ENCODE assay signal across 8 cellular contexts in the genomic region with DNA sequence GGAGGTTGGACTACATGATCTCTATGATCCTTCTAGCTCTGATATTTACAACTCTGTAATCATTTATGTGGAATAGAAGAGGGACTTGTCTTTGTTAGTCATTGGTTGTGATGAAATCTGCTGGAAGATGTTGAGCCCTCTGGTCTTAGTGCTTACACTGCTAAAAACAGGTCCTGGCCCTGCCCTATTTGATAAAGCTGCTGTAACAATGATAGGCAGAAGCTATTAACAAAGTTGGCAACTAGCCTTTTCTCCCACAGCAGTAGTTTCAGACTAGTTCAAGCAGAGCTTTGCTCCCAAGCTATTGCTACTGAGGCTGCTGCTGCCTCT.
DNase-seq lines count a peak whose midpoint lies in the region; ATAC-seq and TF ChIP-seq lines count a peak whose summit lies in the region.

No MANE protein-coding gene starts in this region.

- H3K27ac Mint-ChIP-seq in Caco-2 (ENCODE audit: unreplicated experiment): peak overlapping the region; percentile 66

- CTCF ChIA-PET in Caco-2 (lab: Charles Lee): interaction anchor here (0.6 to 1.9 kb wide), 4 partner anchors 18 to 96 kb away, joined by 3 to 9 read pairs (median 4); no protein-coding TSS in a partner anchor

- no peak for ATAC-seq in GM18517 (IDR thresholded peaks at IDR 0.05; ENCODE audit: unreplicated experiment)
- no peak for ATAC-seq in GM21619 (IDR thresholded peaks at IDR 0.05; ENCODE audit: unreplicated experiment)

- no peaks in the 10 kb centered on the region for H3K9me3 Mint-ChIP-seq in Caco-2 (ENCODE audit: unreplicated experiment)

- H3K4me3 Mint-ChIP-seq in Caco-2 (ENCODE audit: unreplicated experiment): peak overlapping the region; percentile 67

- BruUV-seq in Caco-2 (replicated peaks; lab: Mats Ljungman, UMichigan): no TSS peak

- H3K4me1 ChIP-seq in Caco-2: peaks cover 63% of the 10 kb centered on the region

- H3K9me3 ChIP-seq in Caco-2: no peaks in the 10 kb centered on the region

- H3K4me1 Mint-ChIP-seq in Caco-2 (ENCODE audit: low read depth, unreplicated experiment): peaks cover 42% of the 10 kb centered on the region

- no peak for TF ChIP-seq CTCF in Caco-2 (IDR thresholded peaks at IDR 0.05; ENCODE audit: insufficient read depth in 1 of 2, low read depth in 1 of 2, low read length in 1 of 2, severe bottlenecking in 1 of 2, unreplicated experiment in 1 of 2)

- H3K27me3 Mint-ChIP-seq in Caco-2 (ENCODE audit: insufficient read depth, unreplicated experiment): no peaks in the 10 kb centered on the region

- intact Hi-C loops in Caco-2 (cut with micrococcal nuclease; ENCODE audit: unreplicated experiment): loop anchor here (1.0 to 2.0 kb wide), 2 partner anchors 16 to 37 kb away; no protein-coding TSS in a partner anchor

- peaks cover 21% of the 10 kb centered on the region for H3K36me3 Mint-ChIP-seq in Caco-2 (ENCODE audit: insufficient read depth, unreplicated experiment)

- POLR2A ChIA-PET in Caco-2 (lab: Charles Lee): interaction anchor here (0.5 to 1.0 kb wide), 5 partner anchors 16 to 1176 kb away, joined by 3 to 8 read pairs (median 3); a partner anchor contains a TSS

- H3K36me3 ChIP-seq in Caco-2 (ENCODE audit: control insufficient read depth, insufficient read depth, low read length): no peaks in the 10 kb centered on the region; the same call in 1 of the 2 replicates

- H3K27me3 ChIP-seq in Caco-2 (replicated peaks; ENCODE audit: control insufficient read depth, insufficient read depth, low read length): no peaks in the 10 kb centered on the region

- H3K4me3 ChIP-seq in Caco-2 (ENCODE audit: low read depth, low read length): no peak overlapping the region

- DNase-seq in Caco-2: peak; percentile 62 to 65
- peak; percentile 22 for DNase-seq in M059J (ENCODE audit: low read depth)
- DNase-seq in dermis blood vessel endothelial cell: peak; percentile 62
- peak; percentile 23 for DNase-seq in midbrain (lab: John Stamatoyannopoulos, UW)
- DNase-seq in GOT3 (lab: John Stamatoyannopoulos, UW): no peak
- DNase-seq in DMS114 treated with DMSO at 0.1 percent for 48 hours (lab: John Stamatoyannopoulos, UW; ENCODE audit: unreplicated experiment): no peak

Comparison
In these comparisons a context has a peak if more than half of its experiments do, and no peak if none do; other contexts are left out.
1. DNase-seq: peak in Caco-2 (2 of 2), M059J (single experiment), dermis blood vessel endothelial cell (single experiment) and midbrain (single experiment); none in GOT3 (single experiment) and DMS114 treated with DMSO at 0.1 percent for 48 hours (single experiment).